Comparison of ENCODE assay signal across 1 cellular context in the genomic region with DNA sequence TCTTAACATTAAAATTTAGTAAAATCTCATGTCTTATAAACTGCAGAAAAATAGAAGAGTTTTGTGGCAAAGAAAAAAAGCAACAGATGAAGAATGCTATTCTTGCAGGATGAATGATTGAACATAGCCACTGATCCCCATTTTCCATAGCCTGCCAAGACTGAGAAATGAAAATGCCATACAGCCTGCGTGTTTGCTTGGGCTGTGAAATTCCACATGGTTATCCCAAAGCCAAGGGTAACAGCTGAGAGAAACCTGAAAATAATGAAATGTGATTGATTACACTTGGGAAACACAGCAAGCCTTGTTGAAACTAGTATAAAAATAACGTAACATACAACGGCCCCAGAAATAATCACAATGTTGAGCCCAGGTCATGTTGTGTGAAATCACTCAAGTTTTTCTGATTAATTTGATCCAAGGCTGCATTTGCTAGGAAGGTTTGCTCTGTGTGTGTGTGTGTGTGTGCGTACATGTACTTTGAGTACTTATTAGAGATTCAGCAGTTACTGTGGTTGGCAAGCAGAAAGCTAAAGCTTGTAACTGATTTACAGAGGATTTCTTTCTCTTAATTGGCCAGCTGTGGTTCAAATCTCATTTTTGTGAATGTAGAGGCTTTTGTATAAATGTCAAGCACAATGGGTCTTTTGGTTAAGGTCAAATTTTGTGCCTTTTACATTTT.
TF ChIP-seq lines count a peak whose summit lies in the region.

No MANE protein-coding gene starts in this region.

TF ChIP-seq in GM23338, 12 proteins besides CTCF, POLR2A, EP300 and RAD21 (continued from another document):
- TF ChIP-seq, protein P1, sequence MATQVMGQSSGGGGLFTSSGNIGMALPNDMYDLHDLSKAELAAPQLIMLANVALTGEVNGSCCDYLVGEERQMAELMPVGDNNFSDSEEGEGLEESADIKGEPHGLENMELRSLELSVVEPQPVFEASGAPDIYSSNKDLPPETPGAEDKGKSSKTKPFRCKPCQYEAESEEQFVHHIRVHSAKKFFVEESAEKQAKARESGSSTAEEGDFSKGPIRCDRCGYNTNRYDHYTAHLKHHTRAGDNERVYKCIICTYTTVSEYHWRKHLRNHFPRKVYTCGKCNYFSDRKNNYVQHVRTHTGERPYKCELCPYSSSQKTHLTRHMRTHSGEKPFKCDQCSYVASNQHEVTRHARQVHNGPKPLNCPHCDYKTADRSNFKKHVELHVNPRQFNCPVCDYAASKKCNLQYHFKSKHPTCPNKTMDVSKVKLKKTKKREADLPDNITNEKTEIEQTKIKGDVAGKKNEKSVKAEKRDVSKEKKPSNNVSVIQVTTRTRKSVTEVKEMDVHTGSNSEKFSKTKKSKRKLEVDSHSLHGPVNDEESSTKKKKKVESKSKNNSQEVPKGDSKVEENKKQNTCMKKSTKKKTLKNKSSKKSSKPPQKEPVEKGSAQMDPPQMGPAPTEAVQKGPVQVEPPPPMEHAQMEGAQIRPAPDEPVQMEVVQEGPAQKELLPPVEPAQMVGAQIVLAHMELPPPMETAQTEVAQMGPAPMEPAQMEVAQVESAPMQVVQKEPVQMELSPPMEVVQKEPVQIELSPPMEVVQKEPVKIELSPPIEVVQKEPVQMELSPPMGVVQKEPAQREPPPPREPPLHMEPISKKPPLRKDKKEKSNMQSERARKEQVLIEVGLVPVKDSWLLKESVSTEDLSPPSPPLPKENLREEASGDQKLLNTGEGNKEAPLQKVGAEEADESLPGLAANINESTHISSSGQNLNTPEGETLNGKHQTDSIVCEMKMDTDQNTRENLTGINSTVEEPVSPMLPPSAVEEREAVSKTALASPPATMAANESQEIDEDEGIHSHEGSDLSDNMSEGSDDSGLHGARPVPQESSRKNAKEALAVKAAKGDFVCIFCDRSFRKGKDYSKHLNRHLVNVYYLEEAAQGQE (IDR thresholded peaks at IDR 0.05; ENCODE audit: unreplicated experiment): no peak
- TF ChIP-seq POLR2AphosphoS5 (IDR thresholded peaks at IDR 0.05; ENCODE audit: low read depth) (no peak), ZNF114 (CRISPR knock-in tag; IDR thresholded peaks at IDR 0.05) (no peak), STAT1 (IDR thresholded peaks at IDR 0.05; ENCODE audit: unreplicated experiment) (no peak)
